In genomic region chr5:67166460-67166871, GRCh38 we compare ENCODE assay signal across 8 cellular contexts. TPM values are rescaled to one million over a fixed set of nuclear protein-coding genes. Genes with fewer than 3 reads are reported as not detected.
DNase-seq lines count a peak whose midpoint lies in the region; ATAC-seq and TF ChIP-seq lines count a peak whose summit lies in the region.

No MANE protein-coding gene starts in this region.

- H3K4me3 ChIP-seq in cardiac muscle cell: no peak overlapping the region
- peak overlapping the region; percentile 29 for H3K4me3 ChIP-seq in smooth muscle cell

- peak overlapping the region; percentile 82 to 96 (median 95) for H3K27ac Mint-ChIP-seq in IgD-negative memory B cell

- peaks cover 16 to 26% (median 18%) of the 10 kb centered on the region in 3 donors for H3K4me1 Mint-ChIP-seq in IgD-negative memory B cell

- H3K9me3 ChIP-seq in cardiac muscle cell (ENCODE audit: low read depth) (no peaks in the 10 kb centered on the region), smooth muscle cell (replicated peaks; ENCODE audit: low read depth) (no peaks in the 10 kb centered on the region)

- H3K27ac ChIP-seq in cardiac muscle cell (peak overlapping the region; percentile 37), smooth muscle cell (ENCODE audit: low read depth) (no peak overlapping the region)

- H3K27me3 ChIP-seq in cardiac muscle cell: no peaks in the 10 kb centered on the region
- no peaks in the 10 kb centered on the region for H3K27me3 ChIP-seq in smooth muscle cell (ENCODE audit: low read depth)

- ATAC-seq in GM21381 (IDR thresholded peaks at IDR 0.05; ENCODE audit: unreplicated experiment): peak; percentile 33

- H3K79me2 ChIP-seq in smooth muscle cell (ENCODE audit: low read depth): no peaks in the 10 kb centered on the region

- peak overlapping the region; percentile 82 for H2AFZ ChIP-seq in smooth muscle cell (ENCODE audit: low read depth)

- H3K4me3 Mint-ChIP-seq in IgD-negative memory B cell: peak overlapping the region; percentile 79 to 97 (median 88)

- H3K36me3 ChIP-seq in cardiac muscle cell (peaks cover 32% of the 10 kb centered on the region), smooth muscle cell (ENCODE audit: low read depth) (no peaks in the 10 kb centered on the region)

- WGBS in smooth muscle cell (ENCODE audit: low lambda C conversion rate): 31% methylated on average over 18 of the region's 18 CpGs

- TF ChIP-seq CTCF in cardiac muscle cell (IDR thresholded peaks at IDR 0.05; ENCODE audit: low read depth, low read length) (no peak), smooth muscle cell (IDR thresholded peaks at IDR 0.05; ENCODE audit: borderline replicate concordance, insufficient read depth, poor library complexity, severe bottlenecking) (no peak)

- no peaks in the 10 kb centered on the region for H3K9me3 Mint-ChIP-seq in IgD-negative memory B cell

- peaks cover 3% of the 10 kb centered on the region for H3K36me3 Mint-ChIP-seq in IgD-negative memory B cell

- H3K9ac ChIP-seq in smooth muscle cell (ENCODE audit: low read depth): no peak overlapping the region

- peaks cover 4% of the 10 kb centered on the region for H3K4me1 ChIP-seq in cardiac muscle cell (ENCODE audit: low read depth)
- H3K4me1 ChIP-seq in smooth muscle cell (ENCODE audit: low read depth): peaks cover 4% of the 10 kb centered on the region

- DNase-seq in activated T-cell treated with anti-CD3 and anti-CD28 coated beads, Interleukin-2, amount 50 U/mL, for 1 hour: peak; percentile 70
- DNase-seq in cardiac muscle cell (ENCODE audit: low read depth in 1 of 2, low spot score in 1 of 2) (no peak), smooth muscle cell (lab: John Stamatoyannopoulos, UW; ENCODE audit: unreplicated experiment) (no peak), NCI-H82 treated with DMSO at 0.1 percent for 48 hours (lab: John Stamatoyannopoulos, UW; ENCODE audit: unreplicated experiment) (no peak), dedifferentiated amniotic fluid mesenchymal stem cell (ENCODE audit: extremely low spot score) (no peak), Ammon's horn (ENCODE audit: low spot score) (no peak)

- peak overlapping the region; percentile 80 for H3K4me2 ChIP-seq in smooth muscle cell

- H3K27me3 Mint-ChIP-seq in IgD-negative memory B cell: no peaks in the 10 kb centered on the region

- no peaks in the 10 kb centered on the region for H3F3A ChIP-seq in smooth muscle cell (ENCODE audit: low read depth)

- no peaks in the 10 kb centered on the region for H4K20me1 ChIP-seq in smooth muscle cell (ENCODE audit: low read depth)

RNA-seq across cellular contexts. Expression of gene CD180, which starts 30.1 kb away (rescaled TPM):
- 99.1 TPM for polyA plus RNA-seq in IgD-negative memory B cell
- total RNA-seq in cardiac muscle cell: not detected in 2 replicates
- not detected in 2 replicates for polyA plus RNA-seq in cardiac muscle cell
- total RNA-seq in smooth muscle cell: not detected in 2 replicates
- polyA plus RNA-seq in smooth muscle cell: not detected in 2 replicates

Comparison
In these comparisons a context has a peak if more than half of its experiments do, and no peak if none do; other contexts are left out.
1. RNA of gene CD180, which starts 30.1 kb away (polyA plus RNA-seq): 99.1 TPM in IgD-negative memory B cell (single experiment); not detected in cardiac muscle cell and not detected in smooth muscle cell; every median in the first group is over 100 times any median in the second.